8 cellular contexts compared by ENCODE assay signal in the genomic region with DNA sequence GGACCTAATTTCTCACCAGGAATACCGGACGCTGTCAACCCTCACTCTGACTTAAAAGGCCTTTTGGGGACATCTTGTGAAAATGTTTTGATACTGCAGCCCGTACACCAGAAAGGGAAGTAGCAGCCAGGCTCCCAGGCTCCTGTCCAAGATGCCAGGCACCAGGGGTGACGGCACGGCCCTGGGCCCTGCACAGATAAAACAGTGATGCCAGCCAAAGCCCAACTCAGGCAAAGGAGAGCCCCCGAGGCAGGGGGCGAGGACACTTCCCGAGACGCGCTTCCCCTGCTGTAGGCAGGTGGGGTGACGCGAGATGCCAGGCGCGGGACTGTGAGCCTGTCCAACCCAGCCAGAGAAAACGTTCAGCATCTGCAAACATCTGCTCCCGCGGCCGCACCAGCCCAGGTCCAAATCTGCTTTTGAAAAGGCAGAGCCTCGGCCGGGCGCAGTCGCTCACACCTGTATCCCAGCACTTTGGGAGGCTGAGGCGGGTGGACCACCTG. TPM values are rescaled to one million over a fixed set of nuclear protein-coding genes. Genes with fewer than 3 reads are reported as not detected.
DNase-seq lines count a peak whose midpoint lies in the region; ATAC-seq and TF ChIP-seq lines count a peak whose summit lies in the region.

No MANE protein-coding gene starts in this region.

- intact Hi-C loops in heart left ventricle (cut with DNase I): loop anchor here in 3 of 10 donors (2.0 to 5.0 kb wide), 5 partner anchors 57 to 237 kb away; a partner anchor contains a TSS

- CTCF ChIA-PET in SK-N-SH (lab: Yijun Ruan, JAX): interaction anchor here (0.7 to 9.7 kb wide), 43 partner anchors 10 to 328 kb away, joined by 3 to 327 read pairs (median 4); a partner anchor contains a TSS

- H3K4me2 ChIP-seq in SK-N-SH: peak overlapping the region; percentile 44

- no peaks in the 10 kb centered on the region for H4K20me1 ChIP-seq in SK-N-SH (ENCODE audit: insufficient read depth)

- 34% methylated on average over 21 of the region's 23 CpGs for WGBS in SK-N-SH (ENCODE audit: low lambda C conversion rate)
- WGBS in heart left ventricle, 4 donors: 39 to 45% (median 40%) methylated on average over 17 to 23 of the region's 23 CpGs
- WGBS in upper lobe of left lung, 2 donors: 45 to 47% methylated on average over 10 to 23 of the region's 23 CpGs

- POLR2A ChIA-PET in SK-N-SH (lab: Yijun Ruan, JAX): no interaction called here

- peak; percentile 71 to 96 (median 94) for ATAC-seq in heart left ventricle
- peak; percentile 46 to 53 for ATAC-seq in upper lobe of left lung (ENCODE audit: low FRiP score in 2 of 2)
- ATAC-seq in GM19035 (IDR thresholded peaks at IDR 0.05; ENCODE audit: unreplicated experiment): no peak

- H3K27me3 ChIP-seq in SK-N-SH (ENCODE audit: insufficient read depth): no peaks in the 10 kb centered on the region
- H3K27me3 ChIP-seq in heart left ventricle: no peaks in the 10 kb centered on the region
- H3K27me3 ChIP-seq in upper lobe of left lung: no peaks in the 10 kb centered on the region

- H3K9me2 ChIP-seq in SK-N-SH: no peaks in the 10 kb centered on the region

- peak overlapping the region in 1 of 2 experiments; percentile 20; a peak in 3 of 4 replicates for H3K4me3 ChIP-seq in SK-N-SH (ENCODE audit: low read depth in 2 of 2, low read length in 1 of 2)
- no peak overlapping the region for H3K4me3 ChIP-seq in heart left ventricle
- H3K4me3 ChIP-seq in upper lobe of left lung: no peak overlapping the region

- 0 out of 2 replicates have a peak overlapping the region, but pooled peaks have one; percentile 31 for H2AFZ ChIP-seq in SK-N-SH (ENCODE audit: low read depth)

- no peak overlapping the region for H3K9ac ChIP-seq in SK-N-SH

- H3K79me2 ChIP-seq in SK-N-SH (ENCODE audit: insufficient read depth): no peaks in the 10 kb centered on the region

- TF ChIP-seq EP300 in SK-N-SH (IDR thresholded peaks at IDR 0.05; ENCODE audit: borderline replicate concordance in 1 of 2, low read depth in 1 of 2, low read length in 1 of 2) (no peak; a peak in 1 of 4 replicates), upper lobe of left lung (IDR thresholded peaks at IDR 0.05) (no peak)

- H3F3A ChIP-seq in SK-N-SH (replicated peaks; ENCODE audit: insufficient read depth): no peaks in the 10 kb centered on the region

- TF ChIP-seq POLR2A in heart left ventricle (IDR thresholded peaks at IDR 0.05): no peak
- no peak for TF ChIP-seq POLR2A in upper lobe of left lung (IDR thresholded peaks at IDR 0.05)

- peaks cover 0 to 22% of the 10 kb centered on the region in 2 experiments; a peak in 2 of 4 replicates for H3K4me1 ChIP-seq in SK-N-SH (ENCODE audit: control insufficient read depth in 1 of 2, insufficient read depth in 2 of 2, low read depth in 1 of 2, low read length in 1 of 2)
- H3K4me1 ChIP-seq in heart left ventricle: peaks cover 0 to 9% (median 2%) of the 10 kb centered on the region in 12 donors
- no peaks in the 10 kb centered on the region for H3K4me1 ChIP-seq in upper lobe of left lung

- DNase-seq in NCI-H748 (lab: John Stamatoyannopoulos, UW; ENCODE audit: unreplicated experiment): peak; percentile 26
- DNase-seq in NCI-H748 treated with DMSO at 0.1 percent for 48 hours (lab: John Stamatoyannopoulos, UW): no peak
- peak; percentile 92 for DNase-seq in SK-N-SH
- peak in 4 of 5 donors; percentile 56 to 80 (median 68) for DNase-seq in heart left ventricle
- DNase-seq in upper lobe of left lung: peak; percentile 30 to 56
- no peak for DNase-seq in mesenteric fat pad (ENCODE audit: low spot score)
- no peak for DNase-seq in activated T-cell treated with anti-CD3 and anti-CD28 coated beads, Interleukin-2, amount 50 U/mL, for 1 hour

- peak; percentile 70 for TF ChIP-seq CTCF in SK-N-SH (IDR thresholded peaks at IDR 0.05)
- TF ChIP-seq CTCF in heart left ventricle (IDR thresholded peaks at IDR 0.05): peak; percentile 13 to 60 (median 41)
- TF ChIP-seq CTCF in upper lobe of left lung (IDR thresholded peaks at IDR 0.05): peak in 2 of 6 experiments; percentile 31 to 38

- H3K27ac ChIP-seq in SK-N-SH (ENCODE audit: low read depth in 2 of 2, low read length in 1 of 2) (peak overlapping the region in 1 of 2 experiments; percentile 41; a peak in 2 of 4 replicates), heart left ventricle (peak overlapping the region in 3 of 12 donors; percentile 7 to 49 (median 18)), upper lobe of left lung (no peak overlapping the region)

- peak; percentile 99 for TF ChIP-seq RAD21 in SK-N-SH (IDR thresholded peaks at IDR 0.05; ENCODE audit: low read length)

- H3K9me3 ChIP-seq in SK-N-SH (no peaks in the 10 kb centered on the region), heart left ventricle (no peaks in the 10 kb centered on the region), upper lobe of left lung (no peaks in the 10 kb centered on the region)

- H3K36me3 ChIP-seq in SK-N-SH (replicated peaks in 1 of 2; ENCODE audit: control insufficient read depth in 1 of 2, insufficient read depth in 2 of 2, low read length in 1 of 2): no peaks in the 10 kb centered on the region
- peaks cover 0 to 5% (median 0%) of the 10 kb centered on the region in 9 donors for H3K36me3 ChIP-seq in heart left ventricle
- H3K36me3 ChIP-seq in upper lobe of left lung: peaks cover 0 to 6% (median 4%) of the 10 kb centered on the region in 4 donors

TF ChIP-seq in SK-N-SH, 30 proteins besides CTCF, POLR2A, EP300 and RAD21:
- TF ChIP-seq, protein P1, sequence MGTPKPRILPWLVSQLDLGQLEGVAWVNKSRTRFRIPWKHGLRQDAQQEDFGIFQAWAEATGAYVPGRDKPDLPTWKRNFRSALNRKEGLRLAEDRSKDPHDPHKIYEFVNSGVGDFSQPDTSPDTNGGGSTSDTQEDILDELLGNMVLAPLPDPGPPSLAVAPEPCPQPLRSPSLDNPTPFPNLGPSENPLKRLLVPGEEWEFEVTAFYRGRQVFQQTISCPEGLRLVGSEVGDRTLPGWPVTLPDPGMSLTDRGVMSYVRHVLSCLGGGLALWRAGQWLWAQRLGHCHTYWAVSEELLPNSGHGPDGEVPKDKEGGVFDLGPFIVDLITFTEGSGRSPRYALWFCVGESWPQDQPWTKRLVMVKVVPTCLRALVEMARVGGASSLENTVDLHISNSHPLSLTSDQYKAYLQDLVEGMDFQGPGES (IDR thresholded peaks at IDR 0.05; ENCODE audit: low read depth, low read length): no peak
- TF ChIP-seq GABPA (IDR thresholded peaks at IDR 0.05; ENCODE audit: low read depth) (no peak), CHD2 (IDR thresholded peaks at IDR 0.05; ENCODE audit: low read length, partially characterized antibody) (peak; percentile 57), SIN3A (IDR thresholded peaks at IDR 0.05; ENCODE audit: borderline replicate concordance, low read depth, low read length) (0 out of 2 replicates have a peak, but pooled peaks have one; percentile 35), SMC3 (IDR thresholded peaks at IDR 0.05; ENCODE audit: low read depth, low read length) (peak; percentile 81), TAF1 (IDR thresholded peaks at IDR 0.05; ENCODE audit: borderline replicate concordance, low read depth, low read length) (no peak), GATA2 (CRISPR knock-in tag; IDR thresholded peaks at IDR 0.05) (peak; percentile 52), TEAD4 (IDR thresholded peaks at IDR 0.05; ENCODE audit: borderline replicate concordance, insufficient read depth) (no peak), NRF1 (IDR thresholded peaks at IDR 0.05; ENCODE audit: low read depth, low read length) (peak; percentile 11; the same call in 1 of the 2 replicates), MXI1 (IDR thresholded peaks at IDR 0.05; ENCODE audit: low read depth, low read length) (peak; percentile 86), RFX5 (IDR thresholded peaks at IDR 0.05; ENCODE audit: low read length) (0 out of 2 replicates have a peak, but pooled peaks have one; percentile 46)

RNA-seq across cellular contexts. Expression of a gene that starts 15.7 kb away (rescaled TPM):
- polyA plus RNA-seq in SK-N-SH (2012; rRNA removed) (38.9 and 48.5 TPM in 2 replicates), heart left ventricle (10 to 100 TPM; 16.7 to 25.6 TPM)
- polyA plus RNA-seq in SK-N-SH (2012; cell fraction: cytosol; rRNA removed): 35.7 and 38.9 TPM in 2 replicates
- 53.1 and 58.2 TPM in 2 replicates for polyA plus RNA-seq in SK-N-SH (2012; cell fraction: nucleus; rRNA removed)
- total RNA-seq in heart left ventricle (10 to 100 TPM in 3 of 9 donors, 1 to 10 TPM in 6; 5.6 to 13.7 (median 9.0) TPM), upper lobe of left lung (10 to 100 TPM; 12.5 to 45.1 (median 21.6) TPM), mesenteric fat pad (23.7 TPM)

RNA-seq across cellular contexts. Expression of a gene that starts 56.4 kb away (rescaled TPM):
- polyA plus RNA-seq in SK-N-SH (2012; rRNA removed) (4.0 and 6.4 TPM in 2 replicates), heart left ventricle (1 to 10 TPM; 1.8 to 2.8 TPM)
- 2.2 and 4.1 TPM in 2 replicates for polyA plus RNA-seq in SK-N-SH (2012; cell fraction: cytosol; rRNA removed)
- polyA plus RNA-seq in SK-N-SH (2012; cell fraction: nucleus; rRNA removed): 4.3 and 5.5 TPM in 2 replicates
- total RNA-seq in heart left ventricle (1 to 10 TPM; 1.4 to 8.8 (median 3.0) TPM), upper lobe of left lung (10 to 100 TPM in 2 of 6 donors, 1 to 10 TPM in 4; 6.5 to 24.7 (median 8.5) TPM), mesenteric fat pad (8.1 TPM)

Comparison
In these comparisons a context has a peak if more than half of its experiments do, and no peak if none do; other contexts are left out.
1. DNase-seq: peak in NCI-H748 (single experiment), SK-N-SH (single experiment), heart left ventricle (4 of 5) and upper lobe of left lung (2 of 2); none in NCI-H748 treated with DMSO at 0.1 percent for 48 hours (single experiment), mesenteric fat pad (single experiment) and activated T-cell treated with anti-CD3 and anti-CD28 coated beads, Interleukin-2, amount 50 U/mL, for 1 hour (single experiment).